ENCODE assay signal across 8 cellular contexts in genomic region chr17:71472809-71473789, GRCh38.
A peak's percentile ranks its signal among the peaks of the same experiment; 100 is the strongest.
DNase-seq lines count a peak whose midpoint lies in the region; ATAC-seq and TF ChIP-seq lines count a peak whose summit lies in the region.

No MANE protein-coding gene starts in this region.

- H3K36me3 ChIP-seq in CD8-positive, alpha-beta memory T cell (ENCODE audit: insufficient read depth, low read length) = no peaks in the 10 kb centered on the region

- no peaks in the 10 kb centered on the region for H3K9me3 ChIP-seq in H9 (ENCODE audit: control insufficient read depth, low read depth, low read length)
- H3K9me3 ChIP-seq in CD8-positive, alpha-beta memory T cell (ENCODE audit: low read length) = no peaks in the 10 kb centered on the region

- no peak overlapping the region for H2BK120ac ChIP-seq in H9 (ENCODE audit: low read depth, low read length, poor library complexity, severe bottlenecking)

- no peak overlapping the region for H3K56ac ChIP-seq in H9 (ENCODE audit: insufficient read length, low read depth, low read length)

- no CpG with 5 or more reads among the region's 7 CpGs for WGBS in H9 (ENCODE audit: extremely low coverage, insufficient read length, low lambda C conversion rate)

- no peak overlapping the region for H4K5ac ChIP-seq in H9 (ENCODE audit: insufficient read length, low read depth, low read length)

- H3K23ac ChIP-seq in H9 (ENCODE audit: insufficient read length, low read depth, low read length) = no peak overlapping the region

- no peaks in the 10 kb centered on the region for H3K79me1 ChIP-seq in H9 (ENCODE audit: insufficient read depth, low read depth, low read length, poor library complexity, severe bottlenecking)

- no peaks in the 10 kb centered on the region for H3K23me2 ChIP-seq in H9 (ENCODE audit: insufficient read length, low read depth, low read length, poor library complexity, severe bottlenecking)

- H3K4me1 ChIP-seq in H9 (ENCODE audit: insufficient read depth, low read length) = no peaks in the 10 kb centered on the region
- H3K4me1 ChIP-seq in CD8-positive, alpha-beta memory T cell (ENCODE audit: insufficient read depth, low read length) = no peaks in the 10 kb centered on the region

- no peaks in the 10 kb centered on the region for H3K27me3 Mint-ChIP-seq in H9 (ENCODE audit: low read depth)
- no peaks in the 10 kb centered on the region for H3K27me3 Mint-ChIP-seq in CD8-positive, alpha-beta memory T cell

- DNase-seq in DMS153 treated with DMSO at 0.1 percent for 48 hours (lab: John Stamatoyannopoulos, UW; ENCODE audit: unreplicated experiment) (peak; percentile 39), H9 (peak; percentile 56), NCI-H2029 treated with DMSO at 0.1 percent for 48 hours (lab: John Stamatoyannopoulos, UW) (peak; percentile 14), amniotic stem cell (lab: John Stamatoyannopoulos, UW) (peak; percentile 39), iPS-NIHi7 (ENCODE audit: extremely low spot score) (peak; percentile 71), NCI-H128 (lab: John Stamatoyannopoulos, UW; ENCODE audit: unreplicated experiment) (no peak)
- no peak for DNase-seq in CD8-positive, alpha-beta memory T cell

- H2BK15ac ChIP-seq in H9 (ENCODE audit: low read depth, low read length) = no peak overlapping the region

- H4K91ac ChIP-seq in H9 (ENCODE audit: insufficient read length, low read depth, low read length) = no peak overlapping the region

- no peaks in the 10 kb centered on the region for H3K4me1 Mint-ChIP-seq in H9
- H3K4me1 Mint-ChIP-seq in CD8-positive, alpha-beta memory T cell = no peaks in the 10 kb centered on the region

- H3K79me2 ChIP-seq in H9 (ENCODE audit: insufficient read depth, low read length) = no peaks in the 10 kb centered on the region

- no peak overlapping the region for H3K27ac Mint-ChIP-seq in H9
- H3K27ac Mint-ChIP-seq in CD8-positive, alpha-beta memory T cell = no peak overlapping the region

- H2BK20ac ChIP-seq in H9 (ENCODE audit: low read depth, low read length, poor library complexity, severe bottlenecking) = no peak overlapping the region

- H2AK5ac ChIP-seq in H9 (ENCODE audit: insufficient read length, low read length) = no peak overlapping the region

- no peak overlapping the region for H3K27ac ChIP-seq in H9 (ENCODE audit: insufficient read length, low read depth, low read length)
- H3K27ac ChIP-seq in CD8-positive, alpha-beta memory T cell (ENCODE audit: low read depth, low read length) = no peak overlapping the region

- no peak overlapping the region for H3K4ac ChIP-seq in H9 (ENCODE audit: low read depth, low read length)

- H3K36me3 Mint-ChIP-seq in H9 (ENCODE audit: insufficient read depth in 1 of 3, low read depth in 3 of 3) = no peaks in the 10 kb centered on the region; a peak in 1 of 7 replicates
- no peaks in the 10 kb centered on the region for H3K36me3 Mint-ChIP-seq in CD8-positive, alpha-beta memory T cell

- POLR2A ChIA-PET in CD8-positive, alpha-beta memory T cell (lab: Charles Lee) = no interaction called here

- no peak overlapping the region for H3K14ac ChIP-seq in H9 (ENCODE audit: insufficient read depth, low read length)

- no peak overlapping the region for H2BK5ac ChIP-seq in H9 (ENCODE audit: insufficient read length, low read length)

- no peak overlapping the region for H3K18ac ChIP-seq in H9 (ENCODE audit: insufficient read length, low read depth, low read length)

- H3K4me3 Mint-ChIP-seq in H9 = no peak overlapping the region
- H3K4me3 Mint-ChIP-seq in CD8-positive, alpha-beta memory T cell = no peak overlapping the region

- H2AFZ ChIP-seq in H9 (ENCODE audit: low read length) = no peak overlapping the region

- no peak overlapping the region for H3T11ph ChIP-seq in H9 (ENCODE audit: low read length)

- no peaks in the 10 kb centered on the region for H3K27me3 ChIP-seq in H9 (ENCODE audit: insufficient read depth, low read length)
- H3K27me3 ChIP-seq in CD8-positive, alpha-beta memory T cell (ENCODE audit: insufficient read depth, low read length, poor library complexity, severe bottlenecking) = no peaks in the 10 kb centered on the region

- TF ChIP-seq CTCF in H9 (conservative IDR thresholded peaks at IDR 0.05) = peak; percentile 82

- CTCF ChIA-PET in CD8-positive, alpha-beta memory T cell (lab: Charles Lee) = no interaction called here

- no peak overlapping the region for H3K4me2 ChIP-seq in H9 (ENCODE audit: insufficient read depth, insufficient read length, low read length)

- H3K9me3 Mint-ChIP-seq in H9 = no peaks in the 10 kb centered on the region
- H3K9me3 Mint-ChIP-seq in CD8-positive, alpha-beta memory T cell = peaks cover under 1 to 9% (median 4%) of the 10 kb centered on the region in 5 donors

- H4K8ac ChIP-seq in H9 (replicated peaks; ENCODE audit: insufficient read length, low read depth, low read length) = no peak overlapping the region

- no peak overlapping the region for H2BK12ac ChIP-seq in H9 (ENCODE audit: insufficient read length, low read depth, low read length)

- ATAC-seq in HG03097 (IDR thresholded peaks at IDR 0.05; ENCODE audit: low FRiP score, unreplicated experiment) = no peak

- H3K9ac ChIP-seq in H9 (ENCODE audit: extremely low read depth, insufficient read length, low read length) = no peak overlapping the region

- H4K20me1 ChIP-seq in H9 (ENCODE audit: control insufficient read depth, insufficient read depth, insufficient read length) = no peaks in the 10 kb centered on the region

- no peak overlapping the region for H3K4me3 ChIP-seq in CD8-positive, alpha-beta memory T cell (ENCODE audit: low read length)

Comparison
In these comparisons a context has a peak if more than half of its experiments do, and no peak if none do; other contexts are left out.
1. DNase-seq: peak in DMS153 treated with DMSO at 0.1 percent for 48 hours (single experiment), H9 (single experiment), NCI-H2029 treated with DMSO at 0.1 percent for 48 hours (single experiment), amniotic stem cell (single experiment) and iPS-NIHi7 (single experiment); none in NCI-H128 (single experiment) and CD8-positive, alpha-beta memory T cell (0 of 5).